1 cellular context compared by ENCODE assay signal in the genomic region with DNA sequence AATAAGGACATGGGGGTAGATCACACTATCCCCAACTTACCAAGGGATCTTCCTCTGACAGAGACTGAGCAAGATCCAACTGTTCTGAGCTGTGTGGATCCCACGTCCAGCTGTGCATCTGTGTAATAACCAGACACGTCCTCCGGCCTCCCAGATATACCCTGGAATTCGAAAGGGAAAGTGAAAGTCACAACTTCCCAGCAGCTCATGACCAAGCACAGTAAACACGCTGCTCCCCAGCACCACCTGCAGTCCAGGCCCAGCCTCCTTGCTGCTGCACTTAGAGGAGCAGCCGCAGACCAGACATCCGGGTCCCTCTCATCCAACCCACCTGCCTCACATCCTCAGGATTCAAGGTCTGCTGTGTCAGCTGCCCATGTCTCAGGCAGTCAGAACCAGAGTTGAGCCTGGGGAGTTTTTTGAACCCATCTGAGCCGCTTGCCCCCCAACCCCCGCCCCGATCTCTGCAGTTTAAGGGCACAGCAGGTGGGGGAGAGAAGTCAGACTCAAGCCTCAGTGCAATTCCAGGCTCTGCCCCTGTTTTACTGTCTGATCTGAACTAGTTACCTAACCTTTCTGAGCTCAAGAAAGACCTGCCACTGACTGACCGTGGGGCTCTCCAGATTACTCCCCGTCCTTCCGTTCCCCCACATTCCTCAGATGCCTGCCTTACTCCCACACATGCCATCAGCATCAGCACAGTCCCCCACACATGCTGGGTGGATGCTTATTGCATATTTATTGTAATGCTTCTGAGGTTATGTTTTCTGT.
TF ChIP-seq lines count a peak whose summit lies in the region.

A gene with protein sequence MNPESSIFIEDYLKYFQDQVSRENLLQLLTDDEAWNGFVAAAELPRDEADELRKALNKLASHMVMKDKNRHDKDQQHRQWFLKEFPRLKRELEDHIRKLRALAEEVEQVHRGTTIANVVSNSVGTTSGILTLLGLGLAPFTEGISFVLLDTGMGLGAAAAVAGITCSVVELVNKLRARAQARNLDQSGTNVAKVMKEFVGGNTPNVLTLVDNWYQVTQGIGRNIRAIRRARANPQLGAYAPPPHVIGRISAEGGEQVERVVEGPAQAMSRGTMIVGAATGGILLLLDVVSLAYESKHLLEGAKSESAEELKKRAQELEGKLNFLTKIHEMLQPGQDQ (minus strand): TSS at position 127 of the 771 bp plus-strand sequence. CDS start 6,365 bp downstream, outside the sequence.

TF ChIP-seq in HepG2, 621 proteins besides CTCF, POLR2A, EP300 and RAD21 (continued from another document and continues in another):
- TF ChIP-seq RARA (CRISPR knock-in tag; IDR thresholded peaks at IDR 0.05) (peak; percentile 67), STAG1 (CRISPR knock-in tag; IDR thresholded peaks at IDR 0.05) (peak; percentile 53), ZNF552 (CRISPR knock-in tag; IDR thresholded peaks at IDR 0.05; ENCODE audit: borderline replicate concordance) (no peak), BRCA1 (CRISPR knock-in tag; IDR thresholded peaks at IDR 0.05) (no peak), HNF4G (IDR thresholded peaks at IDR 0.05; ENCODE audit: borderline replicate concordance, low read depth, low read length) (no peak), HNF4G (CRISPR knock-in tag; IDR thresholded peaks at IDR 0.05; ENCODE audit: borderline replicate concordance, low read depth) (no peak), REL (CRISPR knock-in tag; conservative IDR thresholded peaks at IDR 0.05) (no peak), SRF (IDR thresholded peaks at IDR 0.05; ENCODE audit: low read depth, low read length) (no peak), DNMT1 (CRISPR knock-in tag; IDR thresholded peaks at IDR 0.05) (no peak), YEATS4 (CRISPR knock-in tag; IDR thresholded peaks at IDR 0.05; ENCODE audit: borderline replicate concordance) (0 out of 2 replicates have a peak, but pooled peaks have one; percentile 24), NCOA1 (CRISPR knock-in tag; IDR thresholded peaks at IDR 0.05) (peak; percentile 52; the same call in 1 of the 2 replicates), YEATS2 (CRISPR knock-in tag; IDR thresholded peaks at IDR 0.05; ENCODE audit: borderline replicate concordance) (peak; percentile 93), ZNF468 (CRISPR knock-in tag; IDR thresholded peaks at IDR 0.05) (no peak), MAFG (CRISPR knock-in tag; IDR thresholded peaks at IDR 0.05) (no peak), NPAS2 (CRISPR knock-in tag; IDR thresholded peaks at IDR 0.05; ENCODE audit: borderline replicate concordance) (no peak), GPN1 (CRISPR knock-in tag; IDR thresholded peaks at IDR 0.05; ENCODE audit: borderline replicate concordance) (no peak), ATF7 (IDR thresholded peaks at IDR 0.05) (no peak), ATF7 (CRISPR knock-in tag; IDR thresholded peaks at IDR 0.05) (no peak), ZBTB20 (CRISPR knock-in tag; IDR thresholded peaks at IDR 0.05; ENCODE audit: borderline replicate concordance, low read depth) (no peak), FOXJ3 (CRISPR knock-in tag; IDR thresholded peaks at IDR 0.05; ENCODE audit: borderline replicate concordance) (no peak), JUND (CRISPR knock-in tag; IDR thresholded peaks at IDR 0.05) (peak; percentile 55; the same call in 1 of the 2 replicates), PTBP1 (IDR thresholded peaks at IDR 0.05; ENCODE audit: low read depth, low read length, poor library complexity, severe bottlenecking) (no peak), ZNF329 (CRISPR knock-in tag; IDR thresholded peaks at IDR 0.05; ENCODE audit: low read depth) (no peak), CHD4 (IDR thresholded peaks at IDR 0.05; ENCODE audit: borderline replicate concordance, low read length) (no peak), PHF20 (CRISPR knock-in tag; IDR thresholded peaks at IDR 0.05) (peak; percentile 61), SIX4 (CRISPR knock-in tag; IDR thresholded peaks at IDR 0.05) (no peak), MTA1 (CRISPR knock-in tag; IDR thresholded peaks at IDR 0.05; ENCODE audit: borderline replicate concordance) (peak; percentile 57; the same call in 1 of the 2 replicates), NCOR1 (IDR thresholded peaks at IDR 0.05; ENCODE audit: borderline replicate concordance, low read length) (no peak), XRCC5 (optimal IDR thresholded peaks at IDR 0.05; ENCODE audit: low read length) (peak; percentile 95), PLRG1 (conservative IDR thresholded peaks at IDR 0.05) (no peak), ZNF780A (CRISPR knock-in tag; IDR thresholded peaks at IDR 0.05) (no peak), POLR2AphosphoS5 (IDR thresholded peaks at IDR 0.05; ENCODE audit: low read depth, low read length) (peak; percentile 87), ZKSCAN8 (CRISPR knock-in tag; IDR thresholded peaks at IDR 0.05; ENCODE audit: borderline replicate concordance) (peak; percentile 45; the same call in 1 of the 2 replicates), ZNF138 (CRISPR knock-in tag; IDR thresholded peaks at IDR 0.05; ENCODE audit: low read depth) (no peak), ZNF598 (CRISPR knock-in tag; IDR thresholded peaks at IDR 0.05; ENCODE audit: borderline replicate concordance) (no peak), RFXAP (CRISPR knock-in tag; IDR thresholded peaks at IDR 0.05; ENCODE audit: borderline replicate concordance) (no peak), HDAC2 (CRISPR knock-in tag; IDR thresholded peaks at IDR 0.05) (peak; percentile 66; the same call in 1 of the 2 replicates), SAFB2 (CRISPR knock-in tag; IDR thresholded peaks at IDR 0.05; ENCODE audit: borderline replicate concordance, low read depth) (no peak), FOXP1 (IDR thresholded peaks at IDR 0.05) (peak; percentile 49; the same call in 1 of the 2 replicates), FOXP1 (CRISPR knock-in tag; IDR thresholded peaks at IDR 0.05) (peak; percentile 72)
- TF ChIP-seq, protein P1, sequence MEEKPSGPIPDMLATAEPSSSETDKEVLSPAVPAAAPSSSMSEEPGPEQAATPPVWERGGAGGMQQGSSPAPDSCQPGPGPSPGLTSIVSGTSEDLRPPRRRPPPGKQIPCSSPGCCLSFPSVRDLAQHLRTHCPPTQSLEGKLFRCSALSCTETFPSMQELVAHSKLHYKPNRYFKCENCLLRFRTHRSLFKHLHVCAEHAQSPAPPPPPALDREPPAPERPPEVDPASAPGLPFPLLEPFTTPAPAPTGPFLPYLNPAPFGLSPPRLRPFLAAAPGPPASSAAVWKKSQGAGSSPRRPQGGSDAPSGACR (CRISPR knock-in tag; IDR thresholded peaks at IDR 0.05): peak; percentile 82
- TF ChIP-seq, protein P2, sequence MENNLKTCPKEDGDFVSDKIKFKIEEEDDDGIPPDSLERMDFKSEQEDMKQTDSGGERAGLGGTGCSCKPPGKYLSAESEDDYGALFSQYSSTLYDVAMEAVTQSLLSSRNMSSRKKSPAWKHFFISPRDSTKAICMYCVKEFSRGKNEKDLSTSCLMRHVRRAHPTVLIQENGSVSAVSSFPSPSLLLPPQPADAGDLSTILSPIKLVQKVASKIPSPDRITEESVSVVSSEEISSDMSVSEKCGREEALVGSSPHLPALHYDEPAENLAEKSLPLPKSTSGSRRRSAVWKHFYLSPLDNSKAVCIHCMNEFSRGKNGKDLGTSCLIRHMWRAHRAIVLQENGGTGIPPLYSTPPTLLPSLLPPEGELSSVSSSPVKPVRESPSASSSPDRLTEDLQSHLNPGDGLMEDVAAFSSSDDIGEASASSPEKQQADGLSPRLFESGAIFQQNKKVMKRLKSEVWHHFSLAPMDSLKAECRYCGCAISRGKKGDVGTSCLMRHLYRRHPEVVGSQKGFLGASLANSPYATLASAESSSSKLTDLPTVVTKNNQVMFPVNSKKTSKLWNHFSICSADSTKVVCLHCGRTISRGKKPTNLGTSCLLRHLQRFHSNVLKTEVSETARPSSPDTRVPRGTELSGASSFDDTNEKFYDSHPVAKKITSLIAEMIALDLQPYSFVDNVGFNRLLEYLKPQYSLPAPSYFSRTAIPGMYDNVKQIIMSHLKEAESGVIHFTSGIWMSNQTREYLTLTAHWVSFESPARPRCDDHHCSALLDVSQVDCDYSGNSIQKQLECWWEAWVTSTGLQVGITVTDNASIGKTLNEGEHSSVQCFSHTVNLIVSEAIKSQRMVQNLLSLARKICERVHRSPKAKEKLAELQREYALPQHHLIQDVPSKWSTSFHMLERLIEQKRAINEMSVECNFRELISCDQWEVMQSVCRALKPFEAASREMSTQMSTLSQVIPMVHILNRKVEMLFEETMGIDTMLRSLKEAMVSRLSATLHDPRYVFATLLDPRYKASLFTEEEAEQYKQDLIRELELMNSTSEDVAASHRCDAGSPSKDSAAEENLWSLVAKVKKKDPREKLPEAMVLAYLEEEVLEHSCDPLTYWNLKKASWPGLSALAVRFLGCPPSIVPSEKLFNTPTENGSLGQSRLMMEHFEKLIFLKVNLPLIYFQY (CRISPR knock-in tag; IDR thresholded peaks at IDR 0.05; ENCODE audit: borderline replicate concordance): no peak
- TF ChIP-seq, protein P3, sequence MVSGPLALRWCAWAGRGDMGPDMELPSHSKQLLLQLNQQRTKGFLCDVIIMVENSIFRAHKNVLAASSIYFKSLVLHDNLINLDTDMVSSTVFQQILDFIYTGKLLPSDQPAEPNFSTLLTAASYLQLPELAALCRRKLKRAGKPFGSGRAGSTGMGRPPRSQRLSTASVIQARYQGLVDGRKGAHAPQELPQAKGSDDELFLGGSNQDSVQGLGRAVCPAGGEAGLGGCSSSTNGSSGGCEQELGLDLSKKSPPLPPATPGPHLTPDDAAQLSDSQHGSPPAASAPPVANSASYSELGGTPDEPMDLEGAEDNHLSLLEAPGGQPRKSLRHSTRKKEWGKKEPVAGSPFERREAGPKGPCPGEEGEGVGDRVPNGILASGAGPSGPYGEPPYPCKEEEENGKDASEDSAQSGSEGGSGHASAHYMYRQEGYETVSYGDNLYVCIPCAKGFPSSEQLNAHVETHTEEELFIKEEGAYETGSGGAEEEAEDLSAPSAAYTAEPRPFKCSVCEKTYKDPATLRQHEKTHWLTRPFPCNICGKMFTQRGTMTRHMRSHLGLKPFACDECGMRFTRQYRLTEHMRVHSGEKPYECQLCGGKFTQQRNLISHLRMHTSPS (CRISPR knock-in tag; IDR thresholded peaks at IDR 0.05; ENCODE audit: low read depth): no peak
- TF ChIP-seq, protein P4, sequence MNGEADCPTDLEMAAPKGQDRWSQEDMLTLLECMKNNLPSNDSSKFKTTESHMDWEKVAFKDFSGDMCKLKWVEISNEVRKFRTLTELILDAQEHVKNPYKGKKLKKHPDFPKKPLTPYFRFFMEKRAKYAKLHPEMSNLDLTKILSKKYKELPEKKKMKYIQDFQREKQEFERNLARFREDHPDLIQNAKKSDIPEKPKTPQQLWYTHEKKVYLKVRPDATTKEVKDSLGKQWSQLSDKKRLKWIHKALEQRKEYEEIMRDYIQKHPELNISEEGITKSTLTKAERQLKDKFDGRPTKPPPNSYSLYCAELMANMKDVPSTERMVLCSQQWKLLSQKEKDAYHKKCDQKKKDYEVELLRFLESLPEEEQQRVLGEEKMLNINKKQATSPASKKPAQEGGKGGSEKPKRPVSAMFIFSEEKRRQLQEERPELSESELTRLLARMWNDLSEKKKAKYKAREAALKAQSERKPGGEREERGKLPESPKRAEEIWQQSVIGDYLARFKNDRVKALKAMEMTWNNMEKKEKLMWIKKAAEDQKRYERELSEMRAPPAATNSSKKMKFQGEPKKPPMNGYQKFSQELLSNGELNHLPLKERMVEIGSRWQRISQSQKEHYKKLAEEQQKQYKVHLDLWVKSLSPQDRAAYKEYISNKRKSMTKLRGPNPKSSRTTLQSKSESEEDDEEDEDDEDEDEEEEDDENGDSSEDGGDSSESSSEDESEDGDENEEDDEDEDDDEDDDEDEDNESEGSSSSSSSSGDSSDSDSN (CRISPR knock-in tag; IDR thresholded peaks at IDR 0.05): 0 out of 2 replicates have a peak, but pooled peaks have one; percentile 29
- TF ChIP-seq, protein P5, sequence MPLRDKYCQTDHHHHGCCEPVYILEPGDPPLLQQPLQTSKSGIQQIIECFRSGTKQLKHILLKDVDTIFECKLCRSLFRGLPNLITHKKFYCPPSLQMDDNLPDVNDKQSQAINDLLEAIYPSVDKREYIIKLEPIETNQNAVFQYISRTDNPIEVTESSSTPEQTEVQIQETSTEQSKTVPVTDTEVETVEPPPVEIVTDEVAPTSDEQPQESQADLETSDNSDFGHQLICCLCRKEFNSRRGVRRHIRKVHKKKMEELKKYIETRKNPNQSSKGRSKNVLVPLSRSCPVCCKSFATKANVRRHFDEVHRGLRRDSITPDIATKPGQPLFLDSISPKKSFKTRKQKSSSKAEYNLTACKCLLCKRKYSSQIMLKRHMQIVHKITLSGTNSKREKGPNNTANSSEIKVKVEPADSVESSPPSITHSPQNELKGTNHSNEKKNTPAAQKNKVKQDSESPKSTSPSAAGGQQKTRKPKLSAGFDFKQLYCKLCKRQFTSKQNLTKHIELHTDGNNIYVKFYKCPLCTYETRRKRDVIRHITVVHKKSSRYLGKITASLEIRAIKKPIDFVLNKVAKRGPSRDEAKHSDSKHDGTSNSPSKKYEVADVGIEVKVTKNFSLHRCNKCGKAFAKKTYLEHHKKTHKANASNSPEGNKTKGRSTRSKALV (CRISPR knock-in tag; IDR thresholded peaks at IDR 0.05): no peak; the same call in 1 of the 2 replicates
- TF ChIP-seq, protein P6, sequence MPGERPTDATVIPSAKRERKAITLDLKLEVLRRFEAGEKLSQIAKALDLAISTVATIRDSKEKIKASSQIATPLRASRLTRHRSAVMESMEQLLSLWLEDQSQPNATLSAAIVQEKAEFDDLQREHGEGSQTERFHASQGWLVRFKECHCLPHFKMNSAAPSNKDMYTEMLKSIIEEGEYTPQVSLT (CRISPR knock-in tag; IDR thresholded peaks at IDR 0.05; ENCODE audit: borderline replicate concordance, low read depth): no peak
- TF ChIP-seq, protein P7, sequence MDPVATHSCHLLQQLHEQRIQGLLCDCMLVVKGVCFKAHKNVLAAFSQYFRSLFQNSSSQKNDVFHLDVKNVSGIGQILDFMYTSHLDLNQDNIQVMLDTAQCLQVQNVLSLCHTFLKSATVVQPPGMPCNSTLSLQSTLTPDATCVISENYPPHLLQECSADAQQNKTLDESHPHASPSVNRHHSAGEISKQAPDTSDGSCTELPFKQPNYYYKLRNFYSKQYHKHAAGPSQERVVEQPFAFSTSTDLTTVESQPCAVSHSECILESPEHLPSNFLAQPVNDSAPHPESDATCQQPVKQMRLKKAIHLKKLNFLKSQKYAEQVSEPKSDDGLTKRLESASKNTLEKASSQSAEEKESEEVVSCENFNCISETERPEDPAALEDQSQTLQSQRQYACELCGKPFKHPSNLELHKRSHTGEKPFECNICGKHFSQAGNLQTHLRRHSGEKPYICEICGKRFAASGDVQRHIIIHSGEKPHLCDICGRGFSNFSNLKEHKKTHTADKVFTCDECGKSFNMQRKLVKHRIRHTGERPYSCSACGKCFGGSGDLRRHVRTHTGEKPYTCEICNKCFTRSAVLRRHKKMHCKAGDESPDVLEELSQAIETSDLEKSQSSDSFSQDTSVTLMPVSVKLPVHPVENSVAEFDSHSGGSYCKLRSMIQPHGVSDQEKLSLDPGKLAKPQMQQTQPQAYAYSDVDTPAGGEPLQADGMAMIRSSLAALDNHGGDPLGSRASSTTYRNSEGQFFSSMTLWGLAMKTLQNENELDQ (CRISPR knock-in tag; IDR thresholded peaks at IDR 0.05; ENCODE audit: borderline replicate concordance): no peak
